ENCODE assay signal across 7 cellular contexts in the genomic region with DNA sequence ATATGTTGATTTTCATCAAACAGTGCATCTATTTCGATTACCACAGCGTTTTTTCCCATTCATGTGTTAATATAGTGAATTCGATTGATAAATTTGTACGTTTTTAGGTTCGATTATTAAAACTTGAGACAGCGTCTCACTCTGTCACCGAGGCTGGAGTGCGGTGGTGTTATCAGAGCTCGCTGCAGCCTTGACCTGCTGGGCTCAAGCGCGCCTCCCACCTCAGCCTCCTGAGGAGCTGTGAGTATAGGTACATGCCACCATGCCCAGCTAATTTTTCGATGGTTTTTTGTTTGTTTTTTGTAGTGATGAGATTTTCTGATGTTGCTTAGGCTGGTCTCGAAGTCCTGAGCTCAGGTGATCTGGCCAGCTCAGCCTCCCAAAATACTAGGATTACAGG. TPM values are rescaled to one million over a fixed set of nuclear protein-coding genes. Genes with fewer than 3 reads are reported as not detected.
"Had no signal": no experiment of that assay in that cellular context is flagged by ENCODE, and none has a peak within 500 bp of the region (broad histone marks: within the 10 kb centered on the region; RNA-seq: fewer than 3 reads in every experiment).

No MANE protein-coding gene starts in this region.

RNA-seq across cellular contexts. Expression of a gene that starts 1.0 kb away (rescaled TPM):
- total RNA-seq: GM23248, H7, HepG2, HFFc6, HT1080 had no signal
- polyA plus RNA-seq: GM23248, HepG2, IgD-negative memory B cell had no signal

RNA-seq across cellular contexts. Expression of a gene that starts 8.5 kb away (rescaled TPM):
- total RNA-seq: GM23248, H7, HepG2, HFFc6, HT1080 had no signal
- polyA plus RNA-seq: GM23248, HepG2, IgD-negative memory B cell had no signal

RNA-seq across cellular contexts. Expression of a gene that starts 10.6 kb away (rescaled TPM):
- total RNA-seq: GM23248, H4, H7, HepG2, HFFc6, HT1080 had no signal
- polyA plus RNA-seq: GM23248, HepG2, IgD-negative memory B cell had no signal

RNA-seq across cellular contexts. Expression of a gene that starts 18.1 kb away (rescaled TPM):
- total RNA-seq: GM23248, H4, H7, HepG2, HFFc6, HT1080 had no signal
- polyA plus RNA-seq: GM23248, HepG2, IgD-negative memory B cell had no signal

RNA-seq across cellular contexts. Expression of a gene that starts 20.1 kb away (rescaled TPM):
- total RNA-seq: GM23248, H4, H7, HepG2, HFFc6 had no signal
- polyA plus RNA-seq: GM23248, HepG2, IgD-negative memory B cell had no signal
